Comparison of ENCODE assay signal across 8 cellular contexts in the genomic region with DNA sequence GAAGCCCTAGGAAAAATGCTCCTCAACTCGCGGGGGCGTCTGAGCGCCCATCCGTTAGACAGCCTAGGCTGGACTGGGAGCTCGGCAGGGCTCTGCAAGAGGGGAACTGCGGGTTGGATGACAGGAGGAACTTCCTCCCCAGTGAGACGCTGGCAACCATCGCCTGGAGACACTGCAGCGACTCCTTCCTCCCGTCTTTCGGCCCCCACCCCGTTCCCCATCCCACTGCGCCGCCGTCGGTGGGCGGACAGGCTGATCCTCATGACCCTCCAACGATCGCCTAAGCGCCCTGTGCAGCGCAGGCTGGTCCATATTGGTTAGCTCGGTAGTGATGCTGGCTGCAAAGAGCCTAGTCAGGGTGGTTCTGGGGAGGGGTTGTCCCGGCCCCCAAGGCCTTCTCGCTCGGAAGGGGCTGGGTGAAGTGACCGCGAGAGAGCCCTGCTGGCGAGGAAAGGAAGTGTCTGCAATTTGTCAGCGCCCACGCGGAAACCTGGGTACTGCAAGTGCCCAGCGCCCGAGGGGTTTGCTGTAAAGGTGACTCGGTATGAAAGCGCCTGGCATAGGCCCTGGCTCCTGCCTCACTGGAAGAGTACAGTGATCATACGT. TPM values are rescaled to one million over a fixed set of nuclear protein-coding genes. Genes with fewer than 3 reads are reported as not detected.
DNase-seq lines count a peak whose midpoint lies in the region; TF ChIP-seq lines count a peak whose summit lies in the region.

No MANE protein-coding gene starts in this region.

- peaks cover 42% of the 10 kb centered on the region for H3K4me1 Mint-ChIP-seq in neural progenitor cell

- H3K9ac ChIP-seq in neural progenitor cell = no peak overlapping the region

- CTCF ChIA-PET in HEK293T (lab: Yijun Ruan, JAX) = interaction anchor here (1.0 kb wide), 2 partner anchors 22 to 136 kb away, joined by 3 read pairs; no protein-coding TSS in a partner anchor

- H3K27me3 ChIP-seq in neural progenitor cell (peaks cover 96% of the 10 kb centered on the region), vagina (no peaks in the 10 kb centered on the region)

- H3K36me3 Mint-ChIP-seq in neural progenitor cell = peaks cover 15% of the 10 kb centered on the region

- intact Hi-C loops in vagina (cut with DNase I) = no loop called here

- H3K4me2 ChIP-seq in neural progenitor cell = peak overlapping the region; percentile 91

- no peaks in the 10 kb centered on the region for H3K79me2 ChIP-seq in neural progenitor cell (ENCODE audit: low read depth)

- TF ChIP-seq POLR2A in vagina (IDR thresholded peaks at IDR 0.05) = no peak

- H3K4me1 ChIP-seq in neural progenitor cell = peaks cover 27% of the 10 kb centered on the region
- peaks cover 21% of the 10 kb centered on the region for H3K4me1 ChIP-seq in vagina

- TF ChIP-seq CTCF in GM12875 (IDR thresholded peaks at IDR 0.05; ENCODE audit: borderline replicate concordance, insufficient read depth, low read depth, low read length) = 0 out of 2 replicates have a peak, but pooled peaks have one; percentile 26
- TF ChIP-seq CTCF in epithelial cell of esophagus (IDR thresholded peaks at IDR 0.05; ENCODE audit: insufficient read depth, low read depth, low read length, missing control alignments) = peak; percentile 13
- peak; percentile 44 for TF ChIP-seq CTCF in neural progenitor cell (IDR thresholded peaks at IDR 0.05)
- TF ChIP-seq CTCF in vagina (IDR thresholded peaks at IDR 0.05) = peak in 2 of 3 experiments; percentile 27 to 29

- peaks cover 19% of the 10 kb centered on the region for H3F3A ChIP-seq in neural progenitor cell (ENCODE audit: low read depth)

- POLR2A ChIA-PET in HEK293T (lab: Yijun Ruan, JAX) = interaction anchor here (0.6 to 1.9 kb wide), 8 partner anchors 9 to 136 kb away, joined by 3 to 7 read pairs (median 5); a partner anchor contains a TSS

- peak overlapping the region; percentile 89 for H3K4me3 Mint-ChIP-seq in neural progenitor cell

- H3K27me3 Mint-ChIP-seq in neural progenitor cell (ENCODE audit: insufficient read depth, low read depth) = peaks cover 30% of the 10 kb centered on the region

- H3K4me3 ChIP-seq in GM12875 (ENCODE audit: low read depth, low read length) (peak overlapping the region; percentile 43), epithelial cell of esophagus (ENCODE audit: low read length) (peak overlapping the region; percentile 39), neural progenitor cell (peak overlapping the region; percentile 69), vagina (peak overlapping the region; percentile 52 to 58)

- H3K9me3 Mint-ChIP-seq in neural progenitor cell = peaks cover 11% of the 10 kb centered on the region

- H3K27ac ChIP-seq in neural progenitor cell (no peak overlapping the region), vagina (no peak overlapping the region)

- peaks cover 36% of the 10 kb centered on the region for H4K20me1 ChIP-seq in neural progenitor cell (ENCODE audit: low read depth)

- H3K9me3 ChIP-seq in neural progenitor cell (ENCODE audit: low read depth) (no peaks in the 10 kb centered on the region), vagina (no peaks in the 10 kb centered on the region)

- peak overlapping the region; percentile 78 for H2AFZ ChIP-seq in neural progenitor cell (replicated peaks)

- H3K27ac Mint-ChIP-seq in neural progenitor cell = no peak overlapping the region

- DNase-seq in HEK293T (ENCODE audit: extremely low spot score) (peak; percentile 46), NCI-H1092 (lab: John Stamatoyannopoulos, UW) (peak; percentile 14), epithelial cell of esophagus (ENCODE audit: low read depth) (peak; percentile 63), neural progenitor cell (ENCODE audit: low spot score) (peak; percentile 53), vagina (ENCODE audit: extremely low spot score in 2 of 2) (no peak), NCI-H1048 (lab: John Stamatoyannopoulos, UW) (no peak)
- DNase-seq in activated CD4-positive, alpha-beta T cell treated with anti-CD3 and anti-CD28 coated beads, Interleukin-2, amount 50 U/mL, for 1 hour = peak; percentile 54

- no peaks in the 10 kb centered on the region for H3K36me3 ChIP-seq in neural progenitor cell
- no peaks in the 10 kb centered on the region for H3K36me3 ChIP-seq in vagina

TF ChIP-seq in HEK293T, 16 proteins besides CTCF, POLR2A, EP300 and RAD21:
- TF ChIP-seq TARDBP (IDR thresholded peaks at IDR 0.05) (peak; percentile 86), L3MBTL2 (conservative IDR thresholded peaks at IDR 0.05) (no peak)

RNA-seq across cellular contexts. Expression of a gene that starts 0.6 kb away (rescaled TPM):
- 0.39 and 7.5 TPM in 2 replicates for total RNA-seq in neural progenitor cell (ENCODE audit: low replicate concordance)
- 0.98 TPM for total RNA-seq in vagina

RNA-seq across cellular contexts. Expression of a gene that starts 11.7 kb away (rescaled TPM):
- total RNA-seq in neural progenitor cell (ENCODE audit: low replicate concordance) (not detected in 2 replicates), vagina (0.74 TPM)

RNA-seq across cellular contexts. Expression of a gene that starts 21.7 kb away (rescaled TPM):
- total RNA-seq in neural progenitor cell (ENCODE audit: low replicate concordance) (0.26 and 0.81 TPM in 2 replicates), vagina (34.9 TPM)

RNA-seq across cellular contexts. Expression of a gene that starts 59.8 kb away (rescaled TPM):
- total RNA-seq in neural progenitor cell (ENCODE audit: low replicate concordance) (35.8 and 41.9 TPM in 2 replicates), vagina (9.8 TPM)

Comparison
In these comparisons a context has a peak if more than half of its experiments do, and no peak if none do; other contexts are left out.
1. DNase-seq: peak in HEK293T (single experiment), NCI-H1092 (single experiment), activated CD4-positive, alpha-beta T cell treated with anti-CD3 and anti-CD28 coated beads, Interleukin-2, amount 50 U/mL, for 1 hour (single experiment), epithelial cell of esophagus (single experiment) and neural progenitor cell (single experiment); none in vagina (0 of 2) and NCI-H1048 (single experiment).
2. RNA of a gene that starts 21.7 kb away (total RNA-seq): 34.9 TPM in vagina (single experiment); 0.26 to 0.81 TPM in neural progenitor cell; every median in the first group is over 10 times any median in the second.
3. Peak in every context shown above with its lines, with median percentiles within 50 percentile points of each other: H3K4me3 ChIP-seq and CTCF ChIP-seq.